ENCODE assay signal across 8 cellular contexts in genomic region chr1:121184290-121185127, GRCh38. TPM values are rescaled to one million over a fixed set of nuclear protein-coding genes. Genes with fewer than 3 reads are reported as not detected.
DNase-seq lines count a peak whose midpoint lies in the region; ATAC-seq and TF ChIP-seq lines count a peak whose summit lies in the region.
"Not testable (repeated sequence)": the region's sequence is repeated elsewhere in the genome, so short reads cannot be mapped to it uniquely, and the experiment has no call there.

TSS of gene FAM72B (minus strand) at chr1:121184340. CDS start at chr1:121183489, 851 bp downstream.
TSS of gene SRGAP2C (plus strand) at chr1:121184975. CDS start at chr1:121187447, 2,472 bp downstream.

- H3K36me3 Mint-ChIP-seq in T-helper 1 cell treated with Interleukin-12 subunit alpha and Interleukin-12 subunit beta and Interleukin-4 antibody, amounts not matched to agents 30 μg/mL and 1 μg/mL, for 36 hours (ENCODE audit: low read depth) = not testable (repeated sequence)

- ATAC-seq in GM18499 (IDR thresholded peaks at IDR 0.05; ENCODE audit: insufficient read depth, unreplicated experiment) (peak; percentile 89), HG02938 (IDR thresholded peaks at IDR 0.05; ENCODE audit: unreplicated experiment) (peak; percentile 77)

- H3K27ac ChIP-seq in adrenal gland (peak within 1 kb of the TSS in 3 of 5 donors; percentile 2 to 92 (median 65)), left ventricle myocardium inferior (replicated peaks) (peak within 1 kb of the TSS; percentile 84), prostate gland (peak within 1 kb of the TSS; percentile 71 to 74), uterus (peak within 1 kb of the TSS; percentile 71 to 87)

- H3K27ac Mint-ChIP-seq in T-helper 1 cell treated with Interleukin-12 subunit alpha and Interleukin-12 subunit beta and Interleukin-4 antibody, amounts not matched to agents 30 μg/mL and 1 μg/mL, for 36 hours = peak within 1 kb of the TSS; percentile 89

- not testable (repeated sequence) for H3K36me3 ChIP-seq in adrenal gland (replicated peaks in 1 of 2); left ventricle myocardium inferior; prostate gland; uterus

- not testable (repeated sequence) for H3K27me3 ChIP-seq in adrenal gland; left ventricle myocardium inferior (ENCODE audit: low read depth); prostate gland (replicated peaks; ENCODE audit: insufficient read depth); uterus

- H3K4me3 ChIP-seq in adrenal gland (peak within 1 kb of the TSS in 1 of 4 donors; percentile 61), left ventricle myocardium inferior (peak within 1 kb of the TSS; percentile 68), prostate gland (peak within 1 kb of the TSS; percentile 35 to 39), uterus (peak within 1 kb of the TSS; percentile 26 to 51)

- peak; percentile 71 to 82 for TF ChIP-seq POLR2A in adrenal gland (IDR thresholded peaks at IDR 0.05)
- peak; percentile 80 for TF ChIP-seq POLR2A in prostate gland (IDR thresholded peaks at IDR 0.05)
- TF ChIP-seq POLR2A in uterus (IDR thresholded peaks at IDR 0.05) = peak; percentile 63 to 74

- H3K27me3 Mint-ChIP-seq in T-helper 1 cell treated with Interleukin-12 subunit alpha and Interleukin-12 subunit beta and Interleukin-4 antibody, amounts not matched to agents 30 μg/mL and 1 μg/mL, for 36 hours (ENCODE audit: low read depth) = not testable (repeated sequence)

- not testable (repeated sequence) for H3K4me1 ChIP-seq in adrenal gland (replicated peaks in 1 of 2); left ventricle myocardium inferior; prostate gland (replicated peaks); uterus

- DNase-seq in NCI-H187 (lab: John Stamatoyannopoulos, UW) (peak; percentile 89 to 97), adrenal gland (peak; percentile 94 to 99 (median 98)), left ventricle myocardium inferior (peak; percentile 90), prostate gland (ENCODE audit: low spot score) (peak; percentile 98), uterus (peak; percentile 94 to 98)

- not testable (repeated sequence) for H3K4me1 Mint-ChIP-seq in T-helper 1 cell treated with Interleukin-12 subunit alpha and Interleukin-12 subunit beta and Interleukin-4 antibody, amounts not matched to agents 30 μg/mL and 1 μg/mL, for 36 hours (ENCODE audit: low read depth)

- WGBS in adrenal gland, 4 donors = 0 to 2% (median 0%) methylated on average over 18 to 34 of the region's 54 CpGs
- under 1% methylated on average over 36 of the region's 54 CpGs for WGBS in prostate gland

- H3K9me3 ChIP-seq in adrenal gland (replicated peaks in 1 of 3); left ventricle myocardium inferior (replicated peaks); prostate gland; uterus: not testable (repeated sequence)

- intact Hi-C loops in adrenal gland (cut with DNase I); left ventricle myocardium inferior (cut with micrococcal nuclease); prostate gland (cut with DNase I); uterus (cut with DNase I; ENCODE audit: low total_unique reads): not testable (repeated sequence)

- H3K4me3 Mint-ChIP-seq in T-helper 1 cell treated with Interleukin-12 subunit alpha and Interleukin-12 subunit beta and Interleukin-4 antibody, amounts not matched to agents 30 μg/mL and 1 μg/mL, for 36 hours = peak within 1 kb of the TSS; percentile 94

- TF ChIP-seq CTCF in adrenal gland (IDR thresholded peaks at IDR 0.05); left ventricle myocardium inferior (IDR thresholded peaks at IDR 0.05; ENCODE audit: borderline replicate concordance); prostate gland (IDR thresholded peaks at IDR 0.05); uterus (IDR thresholded peaks at IDR 0.05): not testable (repeated sequence)

- H3K9me3 Mint-ChIP-seq in T-helper 1 cell treated with Interleukin-12 subunit alpha and Interleukin-12 subunit beta and Interleukin-4 antibody, amounts not matched to agents 30 μg/mL and 1 μg/mL, for 36 hours = not testable (repeated sequence)

RNA-seq across cellular contexts. Expression of gene FAM72B, which starts in this region (rescaled TPM):
- total RNA-seq in adrenal gland (1 to 10 TPM in 7 of 8 donors, under 1 TPM in 1; 0.87 to 3.2 (median 1.7) TPM), left ventricle myocardium inferior (not detected), prostate gland (under 1 TPM; 0.46 to 0.97 TPM), uterus (1 to 10 TPM in 2 of 4 donors, not detected in 2; 1.0 to 4.6 TPM)
- polyA plus RNA-seq in adrenal gland = 1 to 10 TPM in 1 of 3 donors, under 1 TPM in 2; 0.88 to 1.4 (median 0.94) TPM

RNA-seq across cellular contexts. Expression of gene SRGAP2C, which starts in this region (rescaled TPM):
- 10 to 100 TPM; 14.8 to 66.2 (median 26.1) TPM for total RNA-seq in adrenal gland
- polyA plus RNA-seq in adrenal gland = 10 to 100 TPM in 1 of 3 donors, 1 to 10 TPM in 2; 4.1 to 12.4 (median 8.4) TPM
- total RNA-seq in left ventricle myocardium inferior = 12.4 TPM
- 10 to 100 TPM in 1 of 2 donors, 1 to 10 TPM in 1; 5.2 to 15.6 TPM for total RNA-seq in prostate gland
- 10 to 100 TPM; 17.6 to 47.6 (median 32.4) TPM for total RNA-seq in uterus
